In the genomic region with DNA sequence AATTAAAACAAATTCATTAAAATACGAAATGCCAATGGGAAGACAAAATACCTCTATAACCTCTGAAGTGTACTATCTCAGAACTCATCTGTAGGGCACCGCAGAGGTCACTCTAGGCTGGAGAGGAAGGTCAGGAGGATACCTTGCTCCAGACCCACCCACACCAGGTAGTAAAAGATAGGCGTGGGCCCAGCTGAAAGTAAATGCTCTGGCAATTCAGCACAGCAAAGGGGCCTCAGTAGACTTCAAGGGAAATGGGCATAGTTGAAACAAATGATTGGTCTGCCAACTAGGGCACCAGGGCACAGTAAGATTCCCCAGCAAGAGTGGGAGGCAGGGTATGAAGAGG, we compare ENCODE assay signal across 23 cellular contexts.
"Had no signal": no experiment of that assay in that cellular context is flagged by ENCODE, and none has a peak within 500 bp of the region (broad histone marks: within the 10 kb centered on the region; RNA-seq: fewer than 3 reads in every experiment).

No MANE protein-coding gene starts in this region.

- H3K36me3 ChIP-seq: ascending aorta, SJSA1 had no signal

- DNase-seq: activated CD4-positive, alpha-beta T cell treated with anti-CD3 and anti-CD28 coated beads, Interleukin-2, amount 10 ng/mL, durations not matched to agents 24 days and 14 days; activated CD4-positive, alpha-beta T cell treated with anti-CD3 and anti-CD28 coated beads, Interleukin-2, amount 50 U/mL, for 48 hours; activated CD4-positive, CD25-positive, alpha-beta regulatory T cell treated with anti-CD3 and anti-CD28 coated beads, Interleukin-2, amount 50 U/mL, for 72 hours; activated naive CD8-positive, alpha-beta T cell treated with anti-CD3 and anti-CD28 coated beads, Interleukin-2, amount 50 U/mL, for 24 hours; activated T-cell treated with anti-CD3 and anti-CD28 coated beads, Interleukin-2, amount 50 U/mL, for 1 hour; amniotic stem cell; body of pancreas; central memory CD4-positive, alpha-beta T cell; Kasumi-1; KBM-7; NCI-H1105 treated with DMSO at 0.1 percent for 48 hours; NCI-H1436 treated with DMSO at 0.1 percent for 48 hours; NCI-H187; NCI-H2081; NCI-H446; NCI-H524; SHP77; SW 1271; T-helper 9 cell had no signal

- H3K4me3 ChIP-seq: ascending aorta, body of pancreas, SJSA1 had no signal

- H3K27ac ChIP-seq: ascending aorta, body of pancreas, SJSA1 had no signal

- H3K4me1 ChIP-seq: ascending aorta, body of pancreas had no signal

- H3K9me3 ChIP-seq: ascending aorta, body of pancreas, SJSA1 had no signal

- ATAC-seq: activated naive CD8-positive, alpha-beta T cell treated with anti-CD3 and anti-CD28 coated beads, Interleukin-2, amount 50 U/mL, for 24 hours; body of pancreas; SK-N-SH treated with all-trans-retinoic acid at 6 μM for 48 hours; WTC11 had no signal

- H3K27me3 ChIP-seq: ascending aorta, body of pancreas, SJSA1 had no signal
